8 cellular contexts compared by ENCODE assay signal in the genomic region with DNA sequence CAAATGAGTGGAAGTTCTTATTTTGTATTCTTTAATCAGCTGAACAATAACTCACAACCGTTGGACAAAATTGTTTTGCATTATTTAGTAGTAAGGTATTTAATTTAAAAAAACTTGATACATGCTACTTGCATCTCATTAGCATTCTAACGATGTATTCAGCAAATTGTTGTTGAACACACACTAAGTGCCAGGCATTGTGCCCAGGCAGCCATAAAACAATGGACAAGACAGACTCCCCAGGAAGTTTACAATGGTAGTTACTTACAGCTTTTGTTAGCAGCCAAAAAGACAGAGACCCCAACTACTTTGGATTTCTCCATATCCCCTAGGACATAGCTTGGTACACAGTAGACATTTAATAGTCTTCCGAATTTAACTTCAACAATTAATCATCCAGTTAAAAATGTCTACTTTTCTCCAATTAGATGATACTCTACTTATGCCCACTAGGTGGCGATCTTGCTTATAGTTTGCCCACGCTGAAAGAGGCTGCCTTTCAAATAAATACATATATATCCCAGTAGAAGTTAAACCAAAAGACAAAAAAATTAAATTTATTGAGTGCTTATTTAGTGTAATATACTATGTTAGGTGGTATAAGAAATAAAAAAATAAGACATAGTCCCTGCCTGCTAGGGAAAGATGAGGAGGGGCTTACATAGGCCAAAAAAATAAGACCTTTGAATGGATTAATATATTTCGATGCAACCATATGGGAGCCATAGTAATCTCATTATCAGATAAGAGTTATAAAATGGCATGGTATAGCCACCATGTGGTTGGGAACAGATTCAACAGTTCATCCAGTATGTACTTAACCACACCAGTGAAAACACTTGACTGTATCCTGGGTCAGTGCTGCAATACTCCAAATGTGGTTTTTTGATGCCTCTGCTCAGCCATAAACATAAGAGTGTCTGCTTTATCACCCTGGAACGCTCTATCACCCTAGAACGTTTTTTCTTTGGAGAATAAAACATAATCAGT. TPM values are rescaled to one million over a fixed set of nuclear protein-coding genes. Genes with fewer than 3 reads are reported as not detected.
DNase-seq lines count a peak whose midpoint lies in the region; ATAC-seq, FAIRE-seq and TF ChIP-seq lines count a peak whose summit lies in the region.

No MANE protein-coding gene starts in this region.

- H3K4me2 ChIP-seq in H9 (ENCODE audit: insufficient read depth, insufficient read length, low read length) = no peak overlapping the region

- H3K4me3 Mint-ChIP-seq in Caco-2 (ENCODE audit: unreplicated experiment) (peak overlapping the region; percentile 31), H9 (no peak overlapping the region), type B pancreatic cell (peak overlapping the region; percentile 63)

- intact Hi-C loops in Caco-2 (cut with micrococcal nuclease; ENCODE audit: unreplicated experiment) (loop anchor here (1.0 to 5.0 kb wide), 9 partner anchors 101 to 861 kb away; no protein-coding TSS in a partner anchor), kidney (cut with DNase I) (loop anchor here (5.0 kb wide), 1 partner anchor 651 kb away; no protein-coding TSS in a partner anchor)

- H3K27me3 Mint-ChIP-seq in Caco-2 (ENCODE audit: insufficient read depth, unreplicated experiment) (peaks cover 5% of the 10 kb centered on the region), H9 (ENCODE audit: low read depth) (peaks cover 53% of the 10 kb centered on the region), type B pancreatic cell (peaks cover 28% of the 10 kb centered on the region)

- H3K4me1 Mint-ChIP-seq in Caco-2 (ENCODE audit: low read depth, unreplicated experiment) (peaks cover 7% of the 10 kb centered on the region), H9 (peaks cover 24 to 35% of the 10 kb centered on the region in 2 experiments), type B pancreatic cell (ENCODE audit: unreplicated experiment) (peaks cover 24% of the 10 kb centered on the region)

- H3K9ac ChIP-seq in H9 (ENCODE audit: extremely low read depth, insufficient read length, low read length) = no peak overlapping the region
- no peak overlapping the region for H3K9ac ChIP-seq in kidney (ENCODE audit: low read length in 2 of 2)

- no peak overlapping the region for H3K23ac ChIP-seq in H9 (ENCODE audit: insufficient read length, low read depth, low read length)

- no peaks in the 10 kb centered on the region for H3K79me1 ChIP-seq in H9 (ENCODE audit: insufficient read depth, low read depth, low read length, poor library complexity, severe bottlenecking)

- no peak overlapping the region for H2BK12ac ChIP-seq in H9 (ENCODE audit: insufficient read length, low read depth, low read length)

- H3K79me2 ChIP-seq in H9 (ENCODE audit: insufficient read depth, low read length) = no peaks in the 10 kb centered on the region

- no peak for ATAC-seq in GM21447 (IDR thresholded peaks at IDR 0.05; ENCODE audit: unreplicated experiment)
- no peak for ATAC-seq in GM21786 (IDR thresholded peaks at IDR 0.05; ENCODE audit: unreplicated experiment)

- no peak overlapping the region for H2BK15ac ChIP-seq in H9 (ENCODE audit: low read depth, low read length)

- H3K4me3 ChIP-seq in Caco-2 (ENCODE audit: low read depth, low read length) (no peak overlapping the region), kidney (ENCODE audit: low read length in 2 of 2) (no peak overlapping the region)

- H2BK5ac ChIP-seq in H9 (ENCODE audit: insufficient read length, low read length) = no peak overlapping the region

- peaks cover 13% of the 10 kb centered on the region for H3K4me1 ChIP-seq in Caco-2
- no peaks in the 10 kb centered on the region; the same call in 1 of the 2 replicates for H3K4me1 ChIP-seq in H9 (ENCODE audit: insufficient read depth, low read length)
- H3K4me1 ChIP-seq in kidney (ENCODE audit: control insufficient read depth in 1 of 2, insufficient read depth in 1 of 2, low read depth in 1 of 2, low read length in 2 of 2) = peaks cover 0 to 14% of the 10 kb centered on the region in 2 donors

- H4K20me1 ChIP-seq in H9 (ENCODE audit: control insufficient read depth, insufficient read depth, insufficient read length) = no peaks in the 10 kb centered on the region

- CTCF ChIA-PET in Caco-2 (lab: Charles Lee) = no interaction called here

- H4K8ac ChIP-seq in H9 (replicated peaks; ENCODE audit: insufficient read length, low read depth, low read length) = no peak overlapping the region

- H2BK120ac ChIP-seq in H9 (ENCODE audit: low read depth, low read length, poor library complexity, severe bottlenecking) = no peak overlapping the region

- H3K4ac ChIP-seq in H9 (ENCODE audit: low read depth, low read length) = no peak overlapping the region

- POLR2A ChIA-PET in Caco-2 (lab: Charles Lee) = no interaction called here

- no peak overlapping the region for H3T11ph ChIP-seq in H9 (ENCODE audit: low read length)

- H3K9me3 ChIP-seq in Caco-2 = no peaks in the 10 kb centered on the region
- H3K9me3 ChIP-seq in H9 (ENCODE audit: control insufficient read depth, low read depth, low read length) = no peaks in the 10 kb centered on the region
- H3K9me3 ChIP-seq in kidney (ENCODE audit: control insufficient read depth in 1 of 2, low read length in 2 of 2) = no peaks in the 10 kb centered on the region

- H2AK5ac ChIP-seq in H9 (ENCODE audit: insufficient read length, low read length) = no peak overlapping the region

- H3K27me3 ChIP-seq in Caco-2 (replicated peaks; ENCODE audit: control insufficient read depth, insufficient read depth, low read length) = no peaks in the 10 kb centered on the region
- H3K27me3 ChIP-seq in H9 (ENCODE audit: insufficient read depth, low read length) = peaks cover 5% of the 10 kb centered on the region; the same call in 1 of the 2 replicates

- H3K9me3 Mint-ChIP-seq in Caco-2 (ENCODE audit: unreplicated experiment) (no peaks in the 10 kb centered on the region), H9 (peaks cover 5 to 6% of the 10 kb centered on the region in 2 experiments; a peak in 4 of 5 replicates), type B pancreatic cell (no peaks in the 10 kb centered on the region)

- no peak overlapping the region for H4K91ac ChIP-seq in H9 (ENCODE audit: insufficient read length, low read depth, low read length)

- H2AFZ ChIP-seq in H9 (ENCODE audit: low read length) = no peak overlapping the region

- WGBS in H9 (ENCODE audit: extremely low coverage, insufficient read length, low lambda C conversion rate) = no CpG with 5 or more reads among the region's 8 CpGs

- TF ChIP-seq CTCF in Caco-2 (IDR thresholded peaks at IDR 0.05; ENCODE audit: insufficient read depth in 1 of 2, low read depth in 1 of 2, low read length in 1 of 2, severe bottlenecking in 1 of 2, unreplicated experiment in 1 of 2) (peak; percentile 67 to 81), H9 (conservative IDR thresholded peaks at IDR 0.05) (peak; percentile 90), kidney (IDR thresholded peaks at IDR 0.05; ENCODE audit: borderline replicate concordance, extremely low read depth, insufficient read depth) (peak; percentile 84), type B pancreatic cell (conservative IDR thresholded peaks at IDR 0.05) (peak; percentile 97)

- peak; percentile 97 for FAIRE-seq in kidney (lab: Jason Lieb, UNC)

- DNase-seq in Caco-2 = peak in 1 of 2 experiments; percentile 20
- DNase-seq in H9 = no peak
- peak; percentile 37 to 69 for DNase-seq in NCI-H526 (lab: John Stamatoyannopoulos, UW)
- DNase-seq in astrocyte of the hippocampus (ENCODE audit: low read depth, low spot score) = peak; percentile 77
- DNase-seq in kidney = no peak
- DNase-seq in type B pancreatic cell (ENCODE audit: extremely low spot score, unreplicated experiment) = no peak

- peaks cover 17% of the 10 kb centered on the region for H3K23me2 ChIP-seq in H9 (ENCODE audit: insufficient read length, low read depth, low read length, poor library complexity, severe bottlenecking)

- BruUV-seq in Caco-2 (replicated peaks; lab: Mats Ljungman, UMichigan) = no TSS peak

- no peak overlapping the region for H3K56ac ChIP-seq in H9 (ENCODE audit: insufficient read length, low read depth, low read length)

- H3K36me3 ChIP-seq in Caco-2 (ENCODE audit: control insufficient read depth, insufficient read depth, low read length) = no peaks in the 10 kb centered on the region
- H3K36me3 ChIP-seq in kidney (ENCODE audit: control insufficient read depth in 1 of 2, insufficient read depth in 2 of 2, low read length in 2 of 2) = no peaks in the 10 kb centered on the region

- no peak overlapping the region for H3K18ac ChIP-seq in H9 (ENCODE audit: insufficient read length, low read depth, low read length)

- H2BK20ac ChIP-seq in H9 (ENCODE audit: low read depth, low read length, poor library complexity, severe bottlenecking) = no peak overlapping the region

- H4K5ac ChIP-seq in H9 (ENCODE audit: insufficient read length, low read depth, low read length) = no peak overlapping the region

- H3K27ac ChIP-seq in H9 (ENCODE audit: insufficient read length, low read depth, low read length) (no peak overlapping the region), kidney (ENCODE audit: low read depth in 2 of 2, low read length in 2 of 2) (no peak overlapping the region)

- no peak overlapping the region for H3K14ac ChIP-seq in H9 (ENCODE audit: insufficient read depth, low read length)

- H3K36me3 Mint-ChIP-seq in Caco-2 (ENCODE audit: insufficient read depth, unreplicated experiment) (peaks cover 6% of the 10 kb centered on the region), H9 (ENCODE audit: insufficient read depth in 1 of 3, low read depth in 3 of 3) (peaks cover 0 to 4% (median under 1%) of the 10 kb centered on the region in 3 experiments; a peak in 2 of 7 replicates), type B pancreatic cell (no peaks in the 10 kb centered on the region)

- H3K27ac Mint-ChIP-seq in Caco-2 (ENCODE audit: unreplicated experiment) = no peak overlapping the region
- no peak overlapping the region for H3K27ac Mint-ChIP-seq in H9
- peak overlapping the region; percentile 15 for H3K27ac Mint-ChIP-seq in type B pancreatic cell

RNA-seq across cellular contexts. Expression of a gene that starts 2.1 kb away (rescaled TPM):
- total RNA-seq in Caco-2 (2022) (12.0 and 14.4 TPM in 2 replicates), H9 (2021) (11.5 and 14.4 TPM in 2 replicates), kidney (7.9 TPM), type B pancreatic cell (ENCODE audit: low replicate concordance) (7.8 and 38.8 TPM in 2 replicates)
- polyA plus RNA-seq in kidney (ENCODE audit: insufficient read depth, low read depth, low replicate concordance) = 4.2 TPM

RNA-seq across cellular contexts. Expression of a gene that starts 46.4 kb away (rescaled TPM):
- total RNA-seq in Caco-2 (2022) (74.6 and 81.4 TPM in 2 replicates), H9 (2021) (34.8 and 37.7 TPM in 2 replicates), kidney (88.9 TPM), type B pancreatic cell (ENCODE audit: low replicate concordance) (46.0 and 70.6 TPM in 2 replicates)
- 14.5 TPM for polyA plus RNA-seq in kidney (ENCODE audit: insufficient read depth, low read depth, low replicate concordance)

Comparison
In these comparisons a context has a peak if more than half of its experiments do, and no peak if none do; other contexts are left out.
1. DNase-seq: peak in NCI-H526 (2 of 2) and astrocyte of the hippocampus (single experiment); none in H9 (single experiment), kidney (single experiment) and type B pancreatic cell (single experiment).
2. H3K4me3 Mint-ChIP-seq: peak in Caco-2 (single experiment) and type B pancreatic cell (single experiment); none in H9 (0 of 2).
3. Peak in every context shown above with its lines, with median percentiles within 50 percentile points of each other: CTCF ChIP-seq.